ENCODE assay signal across 8 cellular contexts in genomic region chr15:73346735-73347312, GRCh38. TPM values are rescaled to one million over a fixed set of nuclear protein-coding genes. Genes with fewer than 3 reads are reported as not detected.
DNase-seq lines count a peak whose midpoint lies in the region; ATAC-seq and TF ChIP-seq lines count a peak whose summit lies in the region.

No MANE protein-coding gene starts in this region.

- no peak overlapping the region for H3K9ac ChIP-seq in MM.1S (ENCODE audit: low read length)

- H3K4me2 ChIP-seq in MM.1S (ENCODE audit: low read depth, low read length) = no peak overlapping the region

- no peak for TF ChIP-seq EP300 in gastroesophageal sphincter (IDR thresholded peaks at IDR 0.05)

- H3K36me3 ChIP-seq in MM.1S (replicated peaks; ENCODE audit: insufficient read depth, low read length) (no peaks in the 10 kb centered on the region), gastroesophageal sphincter (no peaks in the 10 kb centered on the region)

- no peaks in the 10 kb centered on the region for H3K9me3 ChIP-seq in MM.1S (replicated peaks; ENCODE audit: insufficient read depth, low read length)
- peaks cover 0 to 12% (median 0%) of the 10 kb centered on the region in 3 donors for H3K9me3 ChIP-seq in gastroesophageal sphincter

- H2AFZ ChIP-seq in MM.1S (ENCODE audit: low read length) = no peak overlapping the region

- peaks cover 30% of the 10 kb centered on the region for H3K27me3 ChIP-seq in MM.1S (replicated peaks; ENCODE audit: insufficient read depth, low read length)
- peaks cover 40% of the 10 kb centered on the region for H3K27me3 ChIP-seq in gastroesophageal sphincter

- H3K79me2 ChIP-seq in MM.1S (ENCODE audit: low read length) = no peaks in the 10 kb centered on the region

- ATAC-seq in gastroesophageal sphincter = no peak
- no peak for ATAC-seq in GM19397 (IDR thresholded peaks at IDR 0.05; ENCODE audit: unreplicated experiment)

- H3K4me1 ChIP-seq in MM.1S (ENCODE audit: low read length) (no peaks in the 10 kb centered on the region), gastroesophageal sphincter (no peaks in the 10 kb centered on the region)

- no peaks in the 10 kb centered on the region for H3K9me2 ChIP-seq in MM.1S (replicated peaks; ENCODE audit: insufficient read depth, low read length)

- TF ChIP-seq CTCF in MM.1S (IDR thresholded peaks at IDR 0.05; ENCODE audit: low read length) (no peak), fibroblast of pulmonary artery (IDR thresholded peaks at IDR 0.05; ENCODE audit: low read length, missing control alignments) (no peak), gastroesophageal sphincter (IDR thresholded peaks at IDR 0.05) (no peak)

- H3K27ac ChIP-seq in MM.1S (ENCODE audit: low read length) = no peak overlapping the region
- H3K27ac ChIP-seq in gastroesophageal sphincter = no peak overlapping the region

- H4K20me1 ChIP-seq in MM.1S (ENCODE audit: insufficient read depth, low read length) = no peaks in the 10 kb centered on the region

- WGBS in gastroesophageal sphincter (ENCODE audit: low coverage in 1 of 2), 2 donors = 23 to 26% methylated on average over 6 to 9 of the region's 9 CpGs

- no peaks in the 10 kb centered on the region for H3F3A ChIP-seq in MM.1S (ENCODE audit: insufficient read depth, low read length)

- DNase-seq in AG20443 (ENCODE audit: low spot score) = peak; percentile 44
- DNase-seq in MM.1S = peak; percentile 71
- DNase-seq in activated CD8-positive, alpha-beta memory T cell treated with anti-CD3 and anti-CD28 coated beads for 24 hours = peak; percentile 78
- peak; percentile 36 for DNase-seq in fibroblast of pulmonary artery (ENCODE audit: low read depth)
- peak; percentile 25 to 43 (median 38) for DNase-seq in stimulated activated CD4-positive, alpha-beta T cell treated with anti-CD3 and anti-CD28 coated beads, Interleukin-12 subunit alpha, Interleukin-12 subunit beta, amount 100 ng/mL, for 48 hours (ENCODE audit: low read depth in 2 of 3, low spot score in 1 of 3)
- no peak for DNase-seq in NCI-H1436 (lab: John Stamatoyannopoulos, UW)

- TF ChIP-seq POLR2A in gastroesophageal sphincter (IDR thresholded peaks at IDR 0.05) = no peak

- H3K4me3 ChIP-seq in MM.1S (ENCODE audit: low read length) = no peak overlapping the region
- no peak overlapping the region for H3K4me3 ChIP-seq in fibroblast of pulmonary artery (replicated peaks; ENCODE audit: low read depth, low read length)
- H3K4me3 ChIP-seq in gastroesophageal sphincter = no peak overlapping the region

RNA-seq across cellular contexts. Expression of gene HCN4, which starts 21.9 kb away (rescaled TPM):
- total RNA-seq in gastroesophageal sphincter = under 1 TPM in 1 of 4 donors, not detected in 3; 0.08 TPM
